ENCODE assay signal across 28 cellular contexts in the genomic region with DNA sequence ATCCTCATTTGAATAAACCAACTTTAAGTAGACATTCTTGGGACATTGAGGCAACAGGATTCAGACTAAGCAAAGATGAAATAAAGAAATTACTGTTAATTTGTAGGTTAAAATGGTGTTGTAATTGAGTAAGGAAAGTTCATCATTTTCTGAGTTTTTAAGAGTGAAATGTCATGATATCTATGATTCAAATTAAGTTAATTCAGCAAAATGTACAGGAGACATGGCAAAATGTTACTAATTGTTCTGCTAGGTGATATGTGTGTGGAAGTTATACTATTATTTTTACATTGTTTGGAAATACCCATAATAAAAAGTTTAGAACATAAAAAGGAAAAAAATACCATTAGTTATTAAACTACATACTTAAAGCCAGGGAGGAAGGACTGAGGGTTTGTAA. TPM values are rescaled to one million over a fixed set of nuclear protein-coding genes. Genes with fewer than 3 reads are reported as not detected.
"Had no signal": no experiment of that assay in that cellular context is flagged by ENCODE, and none has a peak within 500 bp of the region (broad histone marks: within the 10 kb centered on the region; RNA-seq: fewer than 3 reads in every experiment).

No MANE protein-coding gene starts in this region.

- ATAC-seq: effector memory CD8-positive, alpha-beta T cell; esophagus mucosa; foreskin keratinocyte; gastrocnemius medialis; gastroesophageal sphincter; heart left ventricle; heart right ventricle had no signal

- H3K27me3 ChIP-seq: colonic mucosa, dorsolateral prefrontal cortex, esophagus muscularis mucosa, esophagus squamous epithelium, foreskin keratinocyte, gastrocnemius medialis, gastroesophageal sphincter, heart left ventricle, heart right ventricle had no signal

- H3K27ac ChIP-seq: colonic mucosa, coronary artery, dorsolateral prefrontal cortex, epithelial cell of prostate, esophagus muscularis mucosa, esophagus squamous epithelium, foreskin keratinocyte, gastrocnemius medialis, gastroesophageal sphincter, heart left ventricle, heart right ventricle had no signal

- H3K4me3 ChIP-seq: colonic mucosa, coronary artery, dorsolateral prefrontal cortex, esophagus muscularis mucosa, esophagus squamous epithelium, gastrocnemius medialis, gastroesophageal sphincter, heart left ventricle, heart right ventricle had no signal

- H3K9me3 ChIP-seq: colonic mucosa, esophagus muscularis mucosa, esophagus squamous epithelium, gastrocnemius medialis, gastroesophageal sphincter, heart left ventricle had no signal

- H3K4me1 ChIP-seq: colonic mucosa, esophagus muscularis mucosa, esophagus squamous epithelium, foreskin keratinocyte, gastrocnemius medialis, gastroesophageal sphincter had no signal

- DNase-seq: colonic mucosa; cortex of kidney; dermis blood vessel endothelial cell; dorsolateral prefrontal cortex; effector CD4-positive, alpha-beta T cell; effector CD8-positive, alpha-beta T cell; effector memory CD4-positive, alpha-beta T cell; effector memory CD8-positive, alpha-beta T cell; endodermal cell; erythroblast; esophagus squamous epithelium; foreskin fibroblast; foreskin keratinocyte; foreskin melanocyte; gastrocnemius medialis; glutamatergic neuron; head of caudate nucleus; heart left ventricle; heart right ventricle had no signal

- FAIRE-seq: colon, endometrium, endothelial cell of umbilical vein, frontal cortex had no signal

- H3K36me3 ChIP-seq: colonic mucosa, esophagus muscularis mucosa, esophagus squamous epithelium, gastrocnemius medialis, gastroesophageal sphincter, heart left ventricle, heart right ventricle had no signal

RNA-seq across cellular contexts. Expression of gene EGLN3, which starts 55.0 kb away (rescaled TPM):
- polyA plus RNA-seq: endothelial cell of umbilical vein had no signal
